In genomic region chr10:62083413-62083794, GRCh38 we compare ENCODE assay signal across 8 cellular contexts.
DNase-seq lines count a peak whose midpoint lies in the region; ATAC-seq and TF ChIP-seq lines count a peak whose summit lies in the region.

No MANE protein-coding gene starts in this region.

- H3K79me2 ChIP-seq in Karpas-422 (ENCODE audit: low read length), result no peaks in the 10 kb centered on the region

- ATAC-seq in HG03139 (IDR thresholded peaks at IDR 0.05; ENCODE audit: unreplicated experiment) (no peak), HG02973 (IDR thresholded peaks at IDR 0.05; ENCODE audit: unreplicated experiment) (no peak)

- peak; percentile 76 for DNase-seq in Karpas-422
- DNase-seq in brain microvascular endothelial cell, result peak; percentile 61
- DNase-seq in lung microvascular endothelial cell (ENCODE audit: low read depth in 2 of 2), result peak; percentile 81 to 95
- no peak for DNase-seq in G401 (ENCODE audit: low spot score)
- DNase-seq in OCI-M1 (lab: John Stamatoyannopoulos, UW), result no peak

- peak overlapping the region; percentile 70 to 82 (median 77); a peak in 21 of 22 replicates for H3K9ac ChIP-seq in BLaER1 treated with 17β-estradiol and CSF1 and Interleukin-3, amounts not matched to agents 10 nM and 100 nM
- peak overlapping the region; percentile 72 for H3K9ac ChIP-seq in Karpas-422 (ENCODE audit: low read length)

- H3K27me3 ChIP-seq in BLaER1 treated with 17β-estradiol and CSF1 and Interleukin-3, amounts not matched to agents 10 nM and 100 nM, result no peaks in the 10 kb centered on the region; a peak in 3 of 22 replicates
- H3K27me3 ChIP-seq in Karpas-422 (ENCODE audit: low read length) (no peaks in the 10 kb centered on the region), brain microvascular endothelial cell (replicated peaks) (no peaks in the 10 kb centered on the region)

- peaks cover 0 to 23% (median 16%) of the 10 kb centered on the region in 11 experiments; a peak in 13 of 22 replicates for H3K9me3 ChIP-seq in BLaER1 treated with 17β-estradiol and CSF1 and Interleukin-3, amounts not matched to agents 10 nM and 100 nM (replicated peaks in 1 of 11)
- H3K9me3 ChIP-seq in Karpas-422 (ENCODE audit: low read length), result no peaks in the 10 kb centered on the region

- H2AFZ ChIP-seq in Karpas-422 (ENCODE audit: low read length), result 0 out of 2 replicates have a peak overlapping the region, but pooled peaks have one; percentile 70

- no peak for TF ChIP-seq CTCF in brain microvascular endothelial cell (IDR thresholded peaks at IDR 0.05; ENCODE audit: low read depth, low read length, missing control alignments)

- peaks cover 56 to 81% (median 68%) of the 10 kb centered on the region in 11 experiments for H3K36me3 ChIP-seq in BLaER1 treated with 17β-estradiol and CSF1 and Interleukin-3, amounts not matched to agents 10 nM and 100 nM
- H3K36me3 ChIP-seq in Karpas-422 (ENCODE audit: insufficient read depth, low read length), result no peaks in the 10 kb centered on the region
- H3K36me3 ChIP-seq in brain microvascular endothelial cell (replicated peaks), result peaks cover 27% of the 10 kb centered on the region

- in situ Hi-C loops in brain microvascular endothelial cell (cut with HindIII; ENCODE audit: low pct_ligation_motif_present, low sequenced_read_pairs), result loop anchor here (25.0 kb wide), 1 partner anchor 154 kb away; no protein-coding TSS in a partner anchor
- in situ Hi-C loops in G401 (cut with HindIII; ENCODE audit: low sequenced_read_pairs), result no loop called here

- no peaks in the 10 kb centered on the region for H3K9me2 ChIP-seq in Karpas-422 (replicated peaks; ENCODE audit: insufficient read depth, low read length)

- peak overlapping the region; percentile 73 to 91 (median 88); a peak in 21 of 22 replicates for H3K27ac ChIP-seq in BLaER1 treated with 17β-estradiol and CSF1 and Interleukin-3, amounts not matched to agents 10 nM and 100 nM
- H3K27ac ChIP-seq in Karpas-422 (ENCODE audit: low read length) (peak overlapping the region; percentile 94), brain microvascular endothelial cell (peak overlapping the region; percentile 96)

- H3K4me3 ChIP-seq in BLaER1 treated with 17β-estradiol and CSF1 and Interleukin-3, amounts not matched to agents 10 nM and 100 nM, result peak overlapping the region in 7 of 10 experiments; percentile 2 to 45 (median 32); a peak in 5 of 20 replicates
- H3K4me3 ChIP-seq in Karpas-422 (ENCODE audit: low read length), result peak overlapping the region; percentile 52
- no peak overlapping the region for H3K4me3 ChIP-seq in brain microvascular endothelial cell (ENCODE audit: low read depth, low read length)

- H4K20me1 ChIP-seq in BLaER1 treated with 17β-estradiol and CSF1 and Interleukin-3, amounts not matched to agents 10 nM and 100 nM, result peaks cover 0 to 82% (median 0%) of the 10 kb centered on the region in 11 experiments; a peak in 3 of 22 replicates
- H4K20me1 ChIP-seq in Karpas-422 (ENCODE audit: insufficient read depth, low read depth, low read length), result no peaks in the 10 kb centered on the region

- H3K4me2 ChIP-seq in BLaER1 treated with 17β-estradiol and CSF1 and Interleukin-3, amounts not matched to agents 10 nM and 100 nM, result peak overlapping the region; percentile 69 to 89 (median 80)
- H3K4me2 ChIP-seq in Karpas-422 (ENCODE audit: low read depth, low read length, poor library complexity, severe bottlenecking), result peak overlapping the region; percentile 69

- peaks cover 49 to 71% (median 60%) of the 10 kb centered on the region in 10 experiments for H3K4me1 ChIP-seq in BLaER1 treated with 17β-estradiol and CSF1 and Interleukin-3, amounts not matched to agents 10 nM and 100 nM
- peaks cover 74% of the 10 kb centered on the region for H3K4me1 ChIP-seq in Karpas-422 (ENCODE audit: low read length)

Comparison
In these comparisons a context has a peak if more than half of its experiments do, and no peak if none do; other contexts are left out.
1. DNase-seq: peak in Karpas-422 (single experiment), brain microvascular endothelial cell (single experiment) and lung microvascular endothelial cell (2 of 2); none in G401 (single experiment) and OCI-M1 (single experiment).
2. Peak in every context shown above with its lines, with median percentiles within 50 percentile points of each other: H3K27ac ChIP-seq.